In genomic region chr5:89425062-89425461, GRCh38 we compare ENCODE assay signal across 17 cellular contexts.
DNase-seq lines count a peak whose midpoint lies in the region; ATAC-seq, FAIRE-seq and TF ChIP-seq lines count a peak whose summit lies in the region.
"Had no signal": no experiment of that assay in that cellular context is flagged by ENCODE, and none has a peak within 500 bp of the region (broad histone marks: within the 10 kb centered on the region; RNA-seq: fewer than 3 reads in every experiment).

No MANE protein-coding gene starts in this region.

- H3K36me3 Mint-ChIP-seq in immature natural killer cell: no peaks in the 10 kb centered on the region
- H3K36me3 Mint-ChIP-seq in HFFc6 (ENCODE audit: low read depth): no peaks in the 10 kb centered on the region
- H3K36me3 Mint-ChIP-seq in stimulated activated memory B cell treated with anti-CD40 and anti-IgM and Interleukin-4, amounts not matched to agents 10 μg/mL and 1 μg/mL and 100 μg/mL, for 72 hours: no peaks in the 10 kb centered on the region
- H3K36me3 Mint-ChIP-seq: CD4-positive, CD25-positive, alpha-beta regulatory T cell; CD8-positive, alpha-beta T cell had no signal

- H3K4me3 ChIP-seq in esophagus muscularis mucosa: no peak overlapping the region
- H3K4me3 ChIP-seq: BLaER1, HAP-1 had no signal

- no peak for DNase-seq in GM12891 (ENCODE audit: insufficient read length, low spot score)
- peak; percentile 21 to 34 (median 28) for DNase-seq in immature natural killer cell
- no peak for DNase-seq in HFFc6
- no peak for DNase-seq in esophagus muscularis mucosa (ENCODE audit: extremely low spot score)
- DNase-seq: Caco-2; CD4-positive, CD25-positive, alpha-beta regulatory T cell; CD8-positive, alpha-beta T cell; DMS153; DND-41; GOT3 had no signal

- peaks cover 0 to 7% (median 0%) of the 10 kb centered on the region in 6 donors for H3K9me3 Mint-ChIP-seq in immature natural killer cell
- H3K9me3 Mint-ChIP-seq in HFFc6: no peaks in the 10 kb centered on the region
- no peaks in the 10 kb centered on the region for H3K9me3 Mint-ChIP-seq in stimulated activated memory B cell treated with anti-CD40 and anti-IgM and Interleukin-4, amounts not matched to agents 10 μg/mL and 1 μg/mL and 100 μg/mL, for 72 hours
- H3K9me3 Mint-ChIP-seq: CD8-positive, alpha-beta T cell had no signal

- H3K27me3 Mint-ChIP-seq in immature natural killer cell (ENCODE audit: low read depth in 3 of 3) (peaks cover 0 to 2% (median 0%) of the 10 kb centered on the region in 3 donors), HFFc6 (ENCODE audit: insufficient read depth) (no peaks in the 10 kb centered on the region; the same call in 1 of the 2 replicates)
- H3K27me3 Mint-ChIP-seq in stimulated activated memory B cell treated with anti-CD40 and anti-IgM and Interleukin-4, amounts not matched to agents 10 μg/mL and 1 μg/mL and 100 μg/mL, for 72 hours: no peaks in the 10 kb centered on the region
- H3K27me3 Mint-ChIP-seq: CD4-positive, CD25-positive, alpha-beta regulatory T cell had no signal

- H3K27ac Mint-ChIP-seq in immature natural killer cell: peak overlapping the region in 3 of 6 donors; percentile 2 to 14 (median 6)
- H3K27ac Mint-ChIP-seq in HFFc6: no peak overlapping the region
- no peak overlapping the region for H3K27ac Mint-ChIP-seq in stimulated activated memory B cell treated with anti-CD40 and anti-IgM and Interleukin-4, amounts not matched to agents 10 μg/mL and 1 μg/mL and 100 μg/mL, for 72 hours
- H3K27ac Mint-ChIP-seq: CD4-positive, CD25-positive, alpha-beta regulatory T cell; CD8-positive, alpha-beta T cell had no signal

- H3K9me3 ChIP-seq in esophagus muscularis mucosa: no peaks in the 10 kb centered on the region
- H3K9me3 ChIP-seq: BLaER1, Caco-2, HAP-1 had no signal

- no peak for TF ChIP-seq CTCF in HFFc6 (IDR thresholded peaks at IDR 0.05)
- no peak for TF ChIP-seq CTCF in esophagus muscularis mucosa (IDR thresholded peaks at IDR 0.05)

- intact Hi-C loops in esophagus muscularis mucosa (cut with DNase I): no loop called here

- no peaks in the 10 kb centered on the region for H3K27me3 ChIP-seq in esophagus muscularis mucosa
- H3K27me3 ChIP-seq: BLaER1 had no signal

- ATAC-seq in HG02610 (IDR thresholded peaks at IDR 0.05; ENCODE audit: unreplicated experiment): peak; percentile 47
- ATAC-seq in stimulated activated memory B cell treated with anti-CD40 and anti-IgM and Interleukin-4, amounts not matched to agents 10 μg/mL and 1 μg/mL and 100 μg/mL, for 72 hours: no peak
- ATAC-seq: CD8-positive, alpha-beta T cell had no signal

- FAIRE-seq in GM12891 (lab: Jason Lieb, UNC): peak; percentile 58
- FAIRE-seq: G401.6, H54 had no signal

- peak overlapping the region in 3 of 5 donors; percentile 10 to 20 (median 12) for H3K4me3 Mint-ChIP-seq in immature natural killer cell
- H3K4me3 Mint-ChIP-seq in HFFc6: no peak overlapping the region
- no peak overlapping the region for H3K4me3 Mint-ChIP-seq in stimulated activated memory B cell treated with anti-CD40 and anti-IgM and Interleukin-4, amounts not matched to agents 10 μg/mL and 1 μg/mL and 100 μg/mL, for 72 hours
- H3K4me3 Mint-ChIP-seq: CD8-positive, alpha-beta T cell had no signal

- no peaks in the 10 kb centered on the region for H3K4me1 ChIP-seq in esophagus muscularis mucosa
- H3K4me1 ChIP-seq: BLaER1, Caco-2, HAP-1 had no signal

- H3K27ac ChIP-seq in esophagus muscularis mucosa (replicated peaks in 1 of 4): no peak overlapping the region
- H3K27ac ChIP-seq: BLaER1, C4-2B had no signal

- no peak for TF ChIP-seq POLR2A in GM12891 (IDR thresholded peaks at IDR 0.05; ENCODE audit: low read depth, low read length)
- TF ChIP-seq POLR2A in esophagus muscularis mucosa (IDR thresholded peaks at IDR 0.05; ENCODE audit: low read depth): no peak

- WGBS in esophagus muscularis mucosa: 92% methylated on average over 3 of the region's 3 CpGs

- no peaks in the 10 kb centered on the region for H3K36me3 ChIP-seq in esophagus muscularis mucosa
- H3K36me3 ChIP-seq: BLaER1, HAP-1 had no signal

- no peak for TF ChIP-seq EP300 in esophagus muscularis mucosa (IDR thresholded peaks at IDR 0.05)

- H3K4me1 Mint-ChIP-seq in immature natural killer cell (peaks cover 24 to 36% of the 10 kb centered on the region in 2 donors), HFFc6 (ENCODE audit: low read depth) (no peaks in the 10 kb centered on the region)
- H3K4me1 Mint-ChIP-seq in stimulated activated memory B cell treated with anti-CD40 and anti-IgM and Interleukin-4, amounts not matched to agents 10 μg/mL and 1 μg/mL and 100 μg/mL, for 72 hours: peaks cover 8% of the 10 kb centered on the region
- H3K4me1 Mint-ChIP-seq: CD4-positive, CD25-positive, alpha-beta regulatory T cell had no signal

TF ChIP-seq in GM12891, 5 proteins besides CTCF, POLR2A, EP300 and RAD21:
- TF ChIP-seq SPI1 (IDR thresholded peaks at IDR 0.05; ENCODE audit: low read depth, low read length) (no peak), PAX5 (IDR thresholded peaks at IDR 0.05; ENCODE audit: insufficient read depth, low read length, severe bottlenecking) (no peak), POLR2AphosphoS5 (IDR thresholded peaks at IDR 0.05; ENCODE audit: low read depth, low read length) (no peak), POU2F2 (IDR thresholded peaks at IDR 0.05; ENCODE audit: low read depth, low read length) (no peak), TAF1 (IDR thresholded peaks at IDR 0.05; ENCODE audit: low read depth, low read length) (no peak)

Comparison
In these comparisons a context has a peak if more than half of its experiments do, and no peak if none do; other contexts are left out.
1. DNase-seq: peak in immature natural killer cell (3 of 3); none in GM12891 (single experiment), HFFc6 (single experiment) and esophagus muscularis mucosa (single experiment).
2. H3K4me3 Mint-ChIP-seq: peak in immature natural killer cell (3 of 5); none in HFFc6 (single experiment) and stimulated activated memory B cell treated with anti-CD40 and anti-IgM and Interleukin-4, amounts not matched to agents 10 μg/mL and 1 μg/mL and 100 μg/mL, for 72 hours (single experiment).